Comparison of ENCODE assay signal across 9 cellular contexts in the genomic region with DNA sequence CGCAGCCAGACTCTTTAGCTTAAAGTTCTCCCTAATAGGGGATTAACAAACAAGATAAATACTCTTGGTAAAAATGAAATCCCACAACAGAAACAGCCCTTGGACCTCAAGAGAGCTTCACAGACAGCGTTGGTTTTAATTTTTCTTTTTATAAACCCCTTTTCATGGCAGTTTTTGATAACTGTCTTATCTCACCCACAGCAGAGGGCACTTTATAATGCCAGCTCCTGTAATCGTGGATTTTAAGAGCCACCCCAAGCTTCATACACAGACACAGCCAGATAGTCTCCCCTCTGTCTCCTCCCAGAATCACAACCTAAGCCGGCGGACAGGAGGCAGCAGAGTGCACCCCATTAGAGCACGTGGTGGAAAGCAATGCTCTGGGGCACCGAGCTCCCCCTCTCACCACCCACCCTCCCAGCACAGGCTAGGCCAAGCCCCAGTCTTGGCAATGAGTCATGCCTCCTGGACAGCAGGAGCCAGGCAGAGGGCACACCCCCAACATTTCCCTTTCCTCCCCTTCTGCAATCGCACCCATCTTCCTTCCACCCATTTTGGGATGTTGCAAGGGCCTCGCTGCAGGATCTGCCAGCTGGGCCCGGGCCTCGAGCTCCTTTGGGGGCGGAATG. TPM values are rescaled to one million over a fixed set of nuclear protein-coding genes. Genes with fewer than 3 reads are reported as not detected.
DNase-seq lines count a peak whose midpoint lies in the region; ATAC-seq and TF ChIP-seq lines count a peak whose summit lies in the region.
"Had no signal": no experiment of that assay in that cellular context is flagged by ENCODE, and none has a peak within 500 bp of the region (broad histone marks: within the 10 kb centered on the region; RNA-seq: fewer than 3 reads in every experiment).

No MANE protein-coding gene starts in this region.

- H3K27me3 ChIP-seq in neuronal stem cell (ENCODE audit: control insufficient read depth in 3 of 3, insufficient read depth in 3 of 3, low read depth in 1 of 3, low read length in 3 of 3): no peaks in the 10 kb centered on the region

- no peak overlapping the region for H2BK12ac ChIP-seq in neuronal stem cell (ENCODE audit: low read length)

- TF ChIP-seq CTCF in GM12875 (IDR thresholded peaks at IDR 0.05; ENCODE audit: borderline replicate concordance, insufficient read depth, low read depth, low read length) (peak; percentile 41; the same call in 1 of the 2 replicates), glutamatergic neuron (IDR thresholded peaks at IDR 0.05; ENCODE audit: partially characterized antibody, unreplicated experiment) (no peak)

- peak overlapping the region; percentile 51 for H2AK5ac ChIP-seq in neuronal stem cell (ENCODE audit: low read depth, low read length)

- peak overlapping the region; percentile 89 for H3K9ac ChIP-seq in neuronal stem cell (ENCODE audit: low read depth, low read length, poor library complexity)

- peak overlapping the region; percentile 73 for H3K18ac ChIP-seq in neuronal stem cell (ENCODE audit: low read length)

- H3K36me3 ChIP-seq in neuronal stem cell (replicated peaks in 1 of 2; ENCODE audit: control insufficient read depth in 2 of 2, insufficient read depth in 2 of 2, low read length in 2 of 2): peaks cover 16 to 32% of the 10 kb centered on the region in 2 donors

- peaks cover 25% of the 10 kb centered on the region for H3K4me1 Mint-ChIP-seq in activated naive CD4-positive, alpha-beta T cell treated with anti-CD3 and anti-CD28 coated beads, Interleukin-2, amount 10 ng/mL, durations not matched to agents 7 days and 5 days
- H3K4me1 Mint-ChIP-seq in glutamatergic neuron (ENCODE audit: low read depth, unreplicated experiment): peaks cover 12% of the 10 kb centered on the region

- peaks cover 18% of the 10 kb centered on the region for H3K79me1 ChIP-seq in neuronal stem cell (ENCODE audit: low read depth, low read length)

- H4K8ac ChIP-seq in neuronal stem cell (ENCODE audit: low read depth, low read length): no peak overlapping the region

- no peak overlapping the region for H3K27ac Mint-ChIP-seq in activated naive CD4-positive, alpha-beta T cell treated with anti-CD3 and anti-CD28 coated beads, Interleukin-2, amount 10 ng/mL, durations not matched to agents 7 days and 5 days
- H3K27ac Mint-ChIP-seq in glutamatergic neuron (ENCODE audit: unreplicated experiment): no peak overlapping the region
- H3K27ac Mint-ChIP-seq: T-helper 1 cell treated with Interleukin-12 subunit alpha and Interleukin-12 subunit beta and Interleukin-4 antibody, amounts not matched to agents 30 μg/mL and 1 μg/mL, for 36 hours had no signal

- H2BK15ac ChIP-seq in neuronal stem cell (ENCODE audit: low read length): no peak overlapping the region

- no peak overlapping the region for H3K14ac ChIP-seq in neuronal stem cell (ENCODE audit: low read length)

- H3K27me3 Mint-ChIP-seq in activated naive CD4-positive, alpha-beta T cell treated with anti-CD3 and anti-CD28 coated beads, Interleukin-2, amount 10 ng/mL, durations not matched to agents 7 days and 5 days: peaks cover 80% of the 10 kb centered on the region
- H3K27me3 Mint-ChIP-seq in glutamatergic neuron (ENCODE audit: unreplicated experiment): peaks cover 2% of the 10 kb centered on the region

- H3K4me3 ChIP-seq in GM12875 (ENCODE audit: low read depth, low read length): no peak overlapping the region
- peak overlapping the region; percentile 83 to 99 for H3K4me3 ChIP-seq in neuronal stem cell (ENCODE audit: low read length in 2 of 2)

- H3K4ac ChIP-seq in neuronal stem cell (ENCODE audit: low read length): no peak overlapping the region

- H3K4me2 ChIP-seq in neuronal stem cell (ENCODE audit: insufficient read depth, low read length, poor library complexity, severe bottlenecking): peak overlapping the region; percentile 95

- no peak overlapping the region for H3K4me3 Mint-ChIP-seq in activated naive CD4-positive, alpha-beta T cell treated with anti-CD3 and anti-CD28 coated beads, Interleukin-2, amount 10 ng/mL, durations not matched to agents 7 days and 5 days
- H3K4me3 Mint-ChIP-seq in glutamatergic neuron (ENCODE audit: unreplicated experiment): peak overlapping the region; percentile 70

- no peaks in the 10 kb centered on the region for H3K9me3 Mint-ChIP-seq in activated naive CD4-positive, alpha-beta T cell treated with anti-CD3 and anti-CD28 coated beads, Interleukin-2, amount 10 ng/mL, durations not matched to agents 7 days and 5 days
- H3K9me3 Mint-ChIP-seq in glutamatergic neuron (ENCODE audit: unreplicated experiment): peaks cover 2% of the 10 kb centered on the region
- H3K9me3 Mint-ChIP-seq: T-helper 1 cell treated with Interleukin-12 subunit alpha and Interleukin-12 subunit beta and Interleukin-4 antibody, amounts not matched to agents 30 μg/mL and 1 μg/mL, for 36 hours had no signal

- H4K91ac ChIP-seq in neuronal stem cell (ENCODE audit: low read depth, low read length, poor library complexity): no peak overlapping the region

- peak overlapping the region; percentile 98 for H2AFZ ChIP-seq in neuronal stem cell (ENCODE audit: low read length)

- no peaks in the 10 kb centered on the region for H3K9me3 ChIP-seq in neuronal stem cell (replicated peaks in 1 of 2; ENCODE audit: control insufficient read depth in 2 of 2, insufficient read depth in 1 of 2, low read depth in 1 of 2, low read length in 2 of 2)

- H3K23ac ChIP-seq in neuronal stem cell (ENCODE audit: low read depth, low read length, poor library complexity): no peak overlapping the region

- no CpG with 5 or more reads among the region's 12 CpGs for WGBS in neuronal stem cell (ENCODE audit: extremely low coverage in 2 of 2, insufficient read length in 2 of 2, insufficient replicate concordance in 1 of 2), 2 donors

- ATAC-seq in HG02678 (IDR thresholded peaks at IDR 0.05; ENCODE audit: unreplicated experiment): peak; percentile 29

- no peak overlapping the region for H3K27ac ChIP-seq in neuronal stem cell (replicated peaks; ENCODE audit: low read length)

- H3K36me3 Mint-ChIP-seq in activated naive CD4-positive, alpha-beta T cell treated with anti-CD3 and anti-CD28 coated beads, Interleukin-2, amount 10 ng/mL, durations not matched to agents 7 days and 5 days: no peaks in the 10 kb centered on the region
- no peaks in the 10 kb centered on the region for H3K36me3 Mint-ChIP-seq in glutamatergic neuron (ENCODE audit: unreplicated experiment)

- CTCF ChIA-PET in activated naive CD4-positive, alpha-beta T cell treated with anti-CD3 and anti-CD28 coated beads, Interleukin-2, amount 10 ng/mL, durations not matched to agents 7 days and 5 days (lab: Charles Lee): interaction anchor here (0.5 to 1.7 kb wide), 6 partner anchors 8 to 199 kb away, joined by 3 to 6 read pairs (median 4); no protein-coding TSS in a partner anchor

- peaks cover 33 to 47% of the 10 kb centered on the region in 2 donors for H3K4me1 ChIP-seq in neuronal stem cell (ENCODE audit: control insufficient read depth in 2 of 2, insufficient read depth in 1 of 2, low read depth in 1 of 2, low read length in 2 of 2)

- H2BK5ac ChIP-seq in neuronal stem cell (ENCODE audit: low read length): peak overlapping the region; percentile 99

- no peak overlapping the region for H2BK120ac ChIP-seq in neuronal stem cell (ENCODE audit: low read depth, low read length)

- DNase-seq in AG08395 (ENCODE audit: low spot score) (peak; percentile 86), NCI-H1105 treated with DMSO at 0.1 percent for 48 hours (lab: John Stamatoyannopoulos, UW) (peak; percentile 60), glutamatergic neuron (peak; percentile 61), neuronal stem cell (ENCODE audit: low spot score) (no peak), NCI-H187 (lab: John Stamatoyannopoulos, UW) (no peak)
- peak; percentile 48 for DNase-seq in activated naive CD4-positive, alpha-beta T cell treated with anti-CD3 and anti-CD28 coated beads, Interleukin-2, amount 10 ng/mL, durations not matched to agents 7 days and 5 days

RNA-seq across cellular contexts. Expression of a gene that starts 2.5 kb away (rescaled TPM):
- total RNA-seq in glutamatergic neuron (ENCODE audit: unreplicated experiment): 11.4 TPM
- polyA plus RNA-seq in neuronal stem cell (2013, experiment 1 of 2): 64.8 TPM
- polyA plus RNA-seq in neuronal stem cell (2013, experiment 2 of 2): 65.6 TPM

Comparison
In these comparisons a context has a peak if more than half of its experiments do, and no peak if none do; other contexts are left out.
1. DNase-seq: peak in AG08395 (single experiment), NCI-H1105 treated with DMSO at 0.1 percent for 48 hours (single experiment), activated naive CD4-positive, alpha-beta T cell treated with anti-CD3 and anti-CD28 coated beads, Interleukin-2, amount 10 ng/mL, durations not matched to agents 7 days and 5 days (single experiment) and glutamatergic neuron (single experiment); none in neuronal stem cell (single experiment) and NCI-H187 (0 of 2).